In genomic region chr2:69462780-69463179, GRCh38 we compare ENCODE assay signal across 19 cellular contexts.
"Had no signal": no experiment of that assay in that cellular context is flagged by ENCODE, and none has a peak within 500 bp of the region (broad histone marks: within the 10 kb centered on the region; RNA-seq: fewer than 3 reads in every experiment).

No MANE protein-coding gene starts in this region.

- H3K27me3 ChIP-seq: colonic mucosa, neutrophil, stomach, transverse colon had no signal

- H3K27ac ChIP-seq: colonic mucosa, neutrophil, psoas muscle, stomach, thoracic aorta, transverse colon had no signal

- H3K4me1 ChIP-seq: colonic mucosa, psoas muscle, stomach, transverse colon had no signal

- H3K9me3 ChIP-seq: colonic mucosa, mucosa of descending colon, neutrophil, psoas muscle, stomach, thoracic aorta, transverse colon had no signal

- H3K36me3 ChIP-seq: colonic mucosa had no signal

- FAIRE-seq: frontal cortex had no signal

- ATAC-seq: left lobe of liver; mucosa of descending colon; naive thymus-derived CD8-positive, alpha-beta T cell; psoas muscle; sciatic nerve; stimulated activated naive B cell treated with anti-CD40 and anti-IgM and Interleukin-4, amounts not matched to agents 10 μg/mL and 1 μg/mL and 100 μg/mL, for 72 hours had no signal

- DNase-seq: colonic mucosa; dermis blood vessel endothelial cell; glutamatergic neuron; islet precursor cell; mucosa of descending colon; naive thymus-derived CD8-positive, alpha-beta T cell; psoas muscle; retina; stimulated activated CD4-positive, alpha-beta T cell treated with anti-CD3 and anti-CD28 coated beads, Interleukin-2, amount 100 ng/mL, for 24 hours; stimulated activated CD4-positive, alpha-beta T cell treated with anti-CD3 and anti-CD28 coated beads, Interleukin-4, amount 100 ng/mL, for 4 hours; stimulated activated naive B cell treated with anti-CD40 and anti-IgM and Interleukin-4, amounts not matched to agents 10 μg/mL and 1 μg/mL and 100 μg/mL, for 72 hours; stomach; substantia nigra; transverse colon had no signal

- H3K4me3 ChIP-seq: colonic mucosa, mucosa of descending colon, psoas muscle, stomach, thoracic aorta, transverse colon had no signal
